ENCODE assay signal across 21 cellular contexts in the genomic region with DNA sequence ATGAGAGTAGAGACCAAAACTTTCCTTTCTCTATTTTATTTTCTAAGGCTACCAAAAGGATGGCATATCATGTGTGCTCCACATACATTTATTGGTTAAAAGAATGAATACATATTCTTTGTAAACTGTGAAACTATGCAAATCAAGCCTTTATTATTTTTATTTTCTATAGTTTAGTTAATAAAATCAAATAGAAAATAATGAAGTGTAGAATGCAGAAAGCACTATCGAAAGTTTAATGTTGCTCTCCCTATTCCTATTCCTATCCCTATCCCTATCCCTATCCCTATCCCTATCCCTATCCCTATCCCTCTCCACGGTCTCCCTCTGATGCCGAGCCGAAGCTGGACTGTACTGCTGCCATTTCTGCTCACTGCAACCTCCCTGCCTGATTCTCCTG.
DNase-seq lines count a peak whose midpoint lies in the region; ATAC-seq, FAIRE-seq and TF ChIP-seq lines count a peak whose summit lies in the region.
"Had no signal": no experiment of that assay in that cellular context is flagged by ENCODE, and none has a peak within 500 bp of the region (broad histone marks: within the 10 kb centered on the region; RNA-seq: fewer than 3 reads in every experiment).

No MANE protein-coding gene starts in this region.

- H3K4me3 ChIP-seq in HepG2 (replicated peaks in 1 of 3; ENCODE audit: insufficient read depth in 1 of 3, low read depth in 2 of 3, low read length in 3 of 3) = no peak overlapping the region
- no peak overlapping the region for H3K4me3 ChIP-seq in right lobe of liver
- H3K4me3 ChIP-seq in K562 = no peak overlapping the region
- no peak overlapping the region for H3K4me3 ChIP-seq in esophagus squamous epithelium
- H3K4me3 ChIP-seq: A549; BLaER1 treated with 17β-estradiol and CSF1 and Interleukin-3, amounts not matched to agents 10 nM and 100 nM had no signal

- TF ChIP-seq EP300 in HepG2 (IDR thresholded peaks at IDR 0.05; ENCODE audit: low read depth in 2 of 2, low read length in 2 of 2) (no peak), HepG2 (CRISPR knock-in tag; IDR thresholded peaks at IDR 0.05; ENCODE audit: borderline replicate concordance) (no peak), K562 (IDR thresholded peaks at IDR 0.05; ENCODE audit: low read length) (no peak)

- DNase-seq in HepG2 (ENCODE audit: low spot score) (no peak), right lobe of liver (no peak), K562 (ENCODE audit: extremely low read depth in 1 of 4, low spot score in 3 of 4) (no peak), urothelium cell line (ENCODE audit: low spot score) (no peak), esophagus squamous epithelium (lab: John Stamatoyannopoulos, UW) (no peak)
- DNase-seq: AML-193; Caco-2; Calu3; CD4-positive, alpha-beta T cell; CD8-positive, alpha-beta T cell; DMS79 treated with DMSO at 0.1 percent for 48 hours; GF-D8 had no signal

- H4K20me1 ChIP-seq in HepG2 (ENCODE audit: insufficient read depth, low read length) (no peaks in the 10 kb centered on the region), K562 (replicated peaks; ENCODE audit: control insufficient read depth, insufficient read depth, low read length) (no peaks in the 10 kb centered on the region)
- H4K20me1 ChIP-seq: BLaER1 treated with 17β-estradiol and CSF1 and Interleukin-3, amounts not matched to agents 10 nM and 100 nM had no signal

- POLR2A ChIA-PET in HepG2 (lab: Yijun Ruan, JAX) (no interaction called here), K562 (lab: Yijun Ruan, JAX) (no interaction called here)

- intact Hi-C loops in HepG2 (cut with micrococcal nuclease; ENCODE audit: unreplicated experiment) (no loop called here), right lobe of liver (cut with DNase I) (no loop called here), K562 (cut with micrococcal nuclease) (no loop called here), esophagus squamous epithelium (cut with DNase I) (no loop called here)

- TF ChIP-seq CTCF in HepG2 (CRISPR knock-in tag; IDR thresholded peaks at IDR 0.05) (no peak), right lobe of liver (IDR thresholded peaks at IDR 0.05) (no peak), K562 (IDR thresholded peaks at IDR 0.05 in 2 of 3, conservative IDR thresholded peaks at IDR 0.05 in 1 of 3; ENCODE audit: insufficient read depth in 2 of 3, low read depth in 1 of 3, low read length in 3 of 3) (no peak), esophagus squamous epithelium (IDR thresholded peaks at IDR 0.05) (no peak)

- no peak for TF ChIP-seq RAD21 in HepG2 (CRISPR knock-in tag; IDR thresholded peaks at IDR 0.05)
- TF ChIP-seq RAD21 in K562 (CRISPR knock-in tag; conservative IDR thresholded peaks at IDR 0.05 in 1 of 2, IDR thresholded peaks at IDR 0.05 in 1 of 2) = no peak

- no peaks in the 10 kb centered on the region for H3K79me2 ChIP-seq in HepG2 (ENCODE audit: insufficient read depth, low read length)
- H3K79me2 ChIP-seq in K562 (ENCODE audit: control insufficient read depth, insufficient read depth, low read length) = no peaks in the 10 kb centered on the region

- H3K9me1 ChIP-seq in K562 (ENCODE audit: control insufficient read depth, insufficient read depth, low read length) = no peaks in the 10 kb centered on the region

- H3K4me2 ChIP-seq in HepG2 (ENCODE audit: low read depth, low read length) (no peak overlapping the region), K562 (ENCODE audit: insufficient read depth, low read length) (no peak overlapping the region)
- H3K4me2 ChIP-seq: A549; BLaER1 treated with 17β-estradiol and CSF1 and Interleukin-3, amounts not matched to agents 10 nM and 100 nM had no signal

- no peak overlapping the region for H2AFZ ChIP-seq in HepG2 (ENCODE audit: low read length)
- no peak overlapping the region for H2AFZ ChIP-seq in K562 (ENCODE audit: low read depth, low read length)

- H3K9ac ChIP-seq in HepG2 (ENCODE audit: insufficient read depth, low read depth, low read length) (no peak overlapping the region), K562 (ENCODE audit: insufficient read depth in 1 of 2, low read depth in 2 of 2, low read length in 2 of 2) (no peak overlapping the region)
- H3K9ac ChIP-seq: BLaER1 treated with 17β-estradiol and CSF1 and Interleukin-3, amounts not matched to agents 10 nM and 100 nM had no signal

- H3K27me3 ChIP-seq in HepG2 (ENCODE audit: control insufficient read depth in 1 of 2, insufficient read depth in 2 of 2, low read length in 2 of 2) (no peaks in the 10 kb centered on the region), right lobe of liver (no peaks in the 10 kb centered on the region), K562 (ENCODE audit: control insufficient read depth in 2 of 2, insufficient read depth in 2 of 2, low read length in 2 of 2) (no peaks in the 10 kb centered on the region), esophagus squamous epithelium (no peaks in the 10 kb centered on the region)
- H3K27me3 ChIP-seq: BLaER1 treated with 17β-estradiol and CSF1 and Interleukin-3, amounts not matched to agents 10 nM and 100 nM had no signal

- TF ChIP-seq POLR2A in HepG2 (IDR thresholded peaks at IDR 0.05; ENCODE audit: insufficient read depth in 1 of 2, low read depth in 2 of 2, low read length in 2 of 2) (no peak), right lobe of liver (IDR thresholded peaks at IDR 0.05) (no peak), K562 (conservative IDR thresholded peaks at IDR 0.05) (no peak), esophagus squamous epithelium (IDR thresholded peaks at IDR 0.05) (no peak)

- BruUV-seq in HepG2 (replicated peaks; lab: Mats Ljungman, UMichigan) (no TSS peak), K562 (replicated peaks; lab: Mats Ljungman, UMichigan) (no TSS peak)

- no peak for FAIRE-seq in HepG2 (lab: Jason Lieb, UNC)
- no peak for FAIRE-seq in K562 (lab: Jason Lieb, UNC)
- peak; percentile 42 for FAIRE-seq in urothelium cell line (lab: Jason Lieb, UNC)
- FAIRE-seq: A549, D721Med, G401.6, GM12891, GM19239 had no signal

- in situ Hi-C loops in HepG2 (cut with HindIII; ENCODE audit: extremely low pct_ligation_motif_present, low pct_unique_long_range_greater_than_20kb) = no loop called here
- in situ Hi-C loops in K562 (cut with MboI) = no loop called here

- WGBS in HepG2 (ENCODE audit: low lambda C conversion rate) = 30% methylated on average over 4 of the region's 4 CpGs
- WGBS in right lobe of liver (ENCODE audit: insufficient coverage, low coverage, low lambda C conversion rate, missing lambda C conversion rate) = 80% methylated on average over 4 of the region's 4 CpGs
- WGBS in K562 (ENCODE audit: insufficient coverage, low coverage, missing lambda C conversion rate) = 34% methylated on average over 2 of the region's 4 CpGs
- WGBS in esophagus squamous epithelium, 2 donors = 90 to 95% methylated on average over 4 of the region's 4 CpGs

- H3K4me1 ChIP-seq in HepG2 (ENCODE audit: insufficient read depth, low read length) = no peaks in the 10 kb centered on the region
- H3K4me1 ChIP-seq in right lobe of liver = no peaks in the 10 kb centered on the region
- H3K4me1 ChIP-seq in K562 (replicated peaks in 1 of 2; ENCODE audit: control insufficient read depth in 2 of 2, insufficient read depth in 2 of 2, low read length in 2 of 2) = peaks cover 0 to 4% of the 10 kb centered on the region in 2 experiments; a peak in 2 of 5 replicates
- no peaks in the 10 kb centered on the region for H3K4me1 ChIP-seq in esophagus squamous epithelium
- H3K4me1 ChIP-seq: A549; BLaER1 treated with 17β-estradiol and CSF1 and Interleukin-3, amounts not matched to agents 10 nM and 100 nM; Caco-2 had no signal

- H3K9me3 ChIP-seq in HepG2 (ENCODE audit: low read length) (peaks cover 64% of the 10 kb centered on the region), right lobe of liver (no peaks in the 10 kb centered on the region), K562 (replicated peaks; ENCODE audit: control insufficient read depth, insufficient read depth, low read depth, low read length) (no peaks in the 10 kb centered on the region), esophagus squamous epithelium (peaks cover 0 to 35% (median 0%) of the 10 kb centered on the region in 3 donors)
- H3K9me3 ChIP-seq: A549, Caco-2 had no signal

- CTCF ChIA-PET in HepG2 (lab: Yijun Ruan, JAX; ENCODE audit: low intra/inter-chr PET ratio, low total read pairs) (no interaction called here), K562 (lab: Yijun Ruan, JAX; ENCODE audit: low intra/inter-chr PET ratio) (no interaction called here)

- no peak for ATAC-seq in HepG2
- no peak for ATAC-seq in right lobe of liver
- no peak for ATAC-seq in K562
- no peak for ATAC-seq in GM21529 (IDR thresholded peaks at IDR 0.05; ENCODE audit: unreplicated experiment)
- ATAC-seq: A549; CD8-positive, alpha-beta T cell had no signal

- H3K36me3 ChIP-seq in HepG2 (replicated peaks in 1 of 2; ENCODE audit: control insufficient read depth in 1 of 2, insufficient read depth in 2 of 2, low read length in 2 of 2) (no peaks in the 10 kb centered on the region), right lobe of liver (no peaks in the 10 kb centered on the region), K562 (ENCODE audit: control insufficient read depth, insufficient read depth, low read length) (no peaks in the 10 kb centered on the region), esophagus squamous epithelium (no peaks in the 10 kb centered on the region)
- H3K36me3 ChIP-seq: BLaER1 treated with 17β-estradiol and CSF1 and Interleukin-3, amounts not matched to agents 10 nM and 100 nM had no signal

- H3K27ac ChIP-seq in HepG2 (ENCODE audit: extremely low read length, insufficient read depth, low read length) = no peak overlapping the region
- H3K27ac ChIP-seq in right lobe of liver = no peak overlapping the region
- H3K27ac ChIP-seq in K562 (ENCODE audit: extremely low read depth, low read depth, low read length) = no peak overlapping the region
- no peak overlapping the region for H3K27ac ChIP-seq in esophagus squamous epithelium
- H3K27ac ChIP-seq: 22Rv1; A549; BLaER1 treated with 17β-estradiol and CSF1 and Interleukin-3, amounts not matched to agents 10 nM and 100 nM; C4-2B had no signal

TF ChIP-seq in HepG2, 621 proteins besides CTCF, POLR2A, EP300 and RAD21 (continues in another document):
- TF ChIP-seq ERF (CRISPR knock-in tag; IDR thresholded peaks at IDR 0.05) = no peak
- TF ChIP-seq FLYWCH1 (CRISPR knock-in tag; IDR thresholded peaks at IDR 0.05) = no peak
- TF ChIP-seq CBX5 (CRISPR knock-in tag; IDR thresholded peaks at IDR 0.05; ENCODE audit: borderline replicate concordance) = no peak
- TF ChIP-seq MLLT10 (CRISPR knock-in tag; IDR thresholded peaks at IDR 0.05) = no peak
- TF ChIP-seq HNRNPK (IDR thresholded peaks at IDR 0.05; ENCODE audit: low read depth, low read length, poor library complexity, severe bottlenecking) = peak; percentile 73
- no peak for TF ChIP-seq ATRX (CRISPR knock-in tag; IDR thresholded peaks at IDR 0.05; ENCODE audit: borderline replicate concordance)

TF ChIP-seq in K562, 482 proteins besides CTCF, POLR2A, EP300 and RAD21:
- peak; percentile 95 for TF ChIP-seq PCBP2 (IDR thresholded peaks at IDR 0.05; ENCODE audit: low read depth, low read length, poor library complexity, severe bottlenecking)
- TF ChIP-seq HNRNPK (IDR thresholded peaks at IDR 0.05; ENCODE audit: low read depth, low read length, poor library complexity, severe bottlenecking) = peak; percentile 62
- TF ChIP-seq PCBP1 (IDR thresholded peaks at IDR 0.05; ENCODE audit: low read depth, low read length, poor library complexity, severe bottlenecking) = peak; percentile 51
- no peak for TF ChIP-seq NFIC (IDR thresholded peaks at IDR 0.05)
- no peak for TF ChIP-seq ZNF77 (CRISPR knock-in tag; IDR thresholded peaks at IDR 0.05)
